ENCODE assay signal across 1 cellular context in genomic region chr7:137685439-137686164, GRCh38.
TF ChIP-seq lines count a peak whose summit lies in the region.

No MANE protein-coding gene starts in this region.

TF ChIP-seq in GM23338, 12 proteins besides CTCF, POLR2A, EP300 and RAD21 (continued from another document):
- TF ChIP-seq REST (IDR thresholded peaks at IDR 0.05; ENCODE audit: unreplicated experiment) (no peak), STAT1 (IDR thresholded peaks at IDR 0.05; ENCODE audit: unreplicated experiment) (no peak), JUNB (IDR thresholded peaks at IDR 0.05; ENCODE audit: unreplicated experiment) (no peak)
